8 cellular contexts compared by ENCODE assay signal in genomic region chrX:136909706-136910564, GRCh38. TPM values are rescaled to one million over a fixed set of nuclear protein-coding genes. Genes with fewer than 3 reads are reported as not detected.
DNase-seq lines count a peak whose midpoint lies in the region; ATAC-seq and TF ChIP-seq lines count a peak whose summit lies in the region.

No MANE protein-coding gene starts in this region.

- H3K36me3 ChIP-seq in kidney epithelial cell (ENCODE audit: control insufficient read depth, insufficient read depth, low read length): no peaks in the 10 kb centered on the region

- ATAC-seq in GM19043 (IDR thresholded peaks at IDR 0.05; ENCODE audit: low read depth, unreplicated experiment): peak; percentile 57
- ATAC-seq in HG03354 (IDR thresholded peaks at IDR 0.05; ENCODE audit: poor library complexity, severe bottlenecking, unreplicated experiment): peak; percentile 73
- peak; percentile 71 to 72 for ATAC-seq in activated CD4-positive, CD25-positive, alpha-beta regulatory T cell treated with anti-CD3 and anti-CD28 coated beads, Interleukin-2, amount 50 U/mL, for 24 hours

- peak; percentile 75 to 98 for DNase-seq in AML-193 (lab: John Stamatoyannopoulos, UW)
- DNase-seq in NCI-H446 (lab: John Stamatoyannopoulos, UW): peak; percentile 87 to 88
- DNase-seq in choroid plexus epithelial cell (ENCODE audit: low read depth): peak; percentile 96
- DNase-seq in kidney epithelial cell (ENCODE audit: low read depth): peak; percentile 67
- DNase-seq in stimulated activated CD4-positive, alpha-beta T cell treated with anti-CD3 and anti-CD28 coated beads, Interleukin-15, amount 100 ng/mL, for 24 hours: peak; percentile 77

- H3K27me3 ChIP-seq in kidney epithelial cell (ENCODE audit: control insufficient read depth, insufficient read depth, low read length): no peaks in the 10 kb centered on the region

- H3K4me3 ChIP-seq in choroid plexus epithelial cell (ENCODE audit: low read depth, low read length) (peak overlapping the region; percentile 63), kidney epithelial cell (ENCODE audit: low read depth, low read length) (peak overlapping the region; percentile 63)

- TF ChIP-seq CTCF in choroid plexus epithelial cell (conservative IDR thresholded peaks at IDR 0.05; ENCODE audit: low read depth, low read length) (no peak), kidney epithelial cell (IDR thresholded peaks at IDR 0.05; ENCODE audit: insufficient read depth, low read length, poor library complexity, severe bottlenecking) (no peak)

RNA-seq across cellular contexts. Expression of gene RBMX, which starts 29.4 kb away (rescaled TPM):
- 262 and 338 TPM in 2 replicates for total RNA-seq in kidney epithelial cell

Comparison
In these comparisons a context has a peak if more than half of its experiments do, and no peak if none do; other contexts are left out.
1. Peak in every context shown above with its lines: DNase-seq, ATAC-seq and H3K4me3 ChIP-seq.